In the genomic region with DNA sequence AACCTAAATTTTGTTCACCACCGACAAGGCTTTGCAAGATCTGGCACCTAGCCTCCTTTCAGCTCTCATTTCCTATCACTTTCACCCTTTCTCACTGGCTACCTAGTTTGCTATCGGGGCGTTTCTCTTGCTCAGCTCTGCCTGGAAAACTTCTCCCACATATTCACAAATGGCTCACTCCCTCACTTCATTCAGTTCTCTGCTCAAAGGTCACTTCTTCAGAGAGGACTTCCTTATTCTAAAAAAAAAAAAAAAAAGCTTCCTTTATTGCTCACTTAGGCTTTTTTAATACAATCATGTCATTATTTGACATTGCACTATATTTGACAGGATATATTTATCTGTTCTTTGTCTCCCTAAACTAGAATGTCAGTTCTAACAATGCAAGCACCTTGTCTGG, we compare ENCODE assay signal across 19 cellular contexts. TPM values are rescaled to one million over a fixed set of nuclear protein-coding genes. Genes with fewer than 3 reads are reported as not detected.
DNase-seq lines count a peak whose midpoint lies in the region; ATAC-seq, FAIRE-seq and TF ChIP-seq lines count a peak whose summit lies in the region.
"Had no signal": no experiment of that assay in that cellular context is flagged by ENCODE, and none has a peak within 500 bp of the region (broad histone marks: within the 10 kb centered on the region; RNA-seq: fewer than 3 reads in every experiment).

No MANE protein-coding gene starts in this region.

- H3K36me3 ChIP-seq in PC-3 (ENCODE audit: low read depth, low read length) (no peaks in the 10 kb centered on the region), transverse colon (no peaks in the 10 kb centered on the region)
- H3K36me3 ChIP-seq: esophagus muscularis mucosa, Peyer's patch had no signal

- H3K27ac Mint-ChIP-seq in effector memory CD8-positive, alpha-beta T cell = peak overlapping the region in 1 of 2 donors; percentile 8

- POLR2A ChIA-PET in PC-3 (lab: Charles Lee; ENCODE audit: unreplicated experiment) = no interaction called here

- H3K27ac ChIP-seq in PC-3 (ENCODE audit: low read length) (no peak overlapping the region), transverse colon (peak overlapping the region; percentile 45 to 60 (median 55))
- H3K27ac ChIP-seq: esophagus muscularis mucosa, testis had no signal

- H3K36me3 Mint-ChIP-seq in effector memory CD8-positive, alpha-beta T cell (ENCODE audit: insufficient read depth) = peaks cover 24% of the 10 kb centered on the region

- no peak for ATAC-seq in PC-3
- ATAC-seq in effector memory CD8-positive, alpha-beta T cell (replicated peaks) = no peak
- no peak for ATAC-seq in HG03521 (IDR thresholded peaks at IDR 0.05; ENCODE audit: unreplicated experiment)
- ATAC-seq in GM18867 (IDR thresholded peaks at IDR 0.05; ENCODE audit: unreplicated experiment) = no peak

- no peaks in the 10 kb centered on the region for H3K9me2 ChIP-seq in PC-3 (replicated peaks; ENCODE audit: low read length)

- peaks cover 18 to 28% of the 10 kb centered on the region in 2 donors for H3K4me1 Mint-ChIP-seq in effector memory CD8-positive, alpha-beta T cell (ENCODE audit: low read depth in 2 of 2)

- BruUV-seq in PC-3 (replicated peaks; lab: Mats Ljungman, UMichigan) = no TSS peak

- H3K4me1 ChIP-seq in PC-3 (ENCODE audit: insufficient read depth, low read length) (peaks cover 11% of the 10 kb centered on the region; the same call in 1 of the 2 replicates), transverse colon (peaks cover 6 to 24% (median 14%) of the 10 kb centered on the region in 4 donors)
- H3K4me1 ChIP-seq: Caco-2, testis had no signal

- H3K79me2 ChIP-seq in PC-3 (ENCODE audit: low read length) = peaks cover 25% of the 10 kb centered on the region

- no peaks in the 10 kb centered on the region for H3F3A ChIP-seq in PC-3 (ENCODE audit: low read length, unreplicated experiment)

- H3K27me3 ChIP-seq in PC-3 (ENCODE audit: low read length) (no peaks in the 10 kb centered on the region), transverse colon (no peaks in the 10 kb centered on the region)
- H3K27me3 ChIP-seq: esophagus muscularis mucosa, Peyer's patch, testis had no signal

- H3K9me3 ChIP-seq in PC-3 (ENCODE audit: low read length) (no peaks in the 10 kb centered on the region), transverse colon (no peaks in the 10 kb centered on the region)
- H3K9me3 ChIP-seq: Caco-2, esophagus muscularis mucosa, Peyer's patch, testis had no signal

- H3K27me3 Mint-ChIP-seq in effector memory CD8-positive, alpha-beta T cell = peaks cover 23 to 38% of the 10 kb centered on the region in 2 donors

- H3K9ac ChIP-seq in PC-3 (ENCODE audit: low read length) = no peak overlapping the region

- FAIRE-seq in colon (lab: Jason Lieb, UNC) = peak; percentile 86

- no peaks in the 10 kb centered on the region for H3K9me3 Mint-ChIP-seq in effector memory CD8-positive, alpha-beta T cell

- peak overlapping the region; percentile 10; the same call in 1 of the 2 replicates for H3K4me2 ChIP-seq in PC-3 (ENCODE audit: low read length)

- DNase-seq in NOMO-1 (lab: John Stamatoyannopoulos, UW; ENCODE audit: unreplicated experiment in 2 of 2) (peak; percentile 19 to 40), NOMO-1 treated with dmso at 0.1 percent for 144 hours (lab: John Stamatoyannopoulos, UW; ENCODE audit: unreplicated experiment) (no peak), PC-3 (no peak), transverse colon (peak; percentile 14)
- DNase-seq in effector memory CD8-positive, alpha-beta T cell = no peak
- DNase-seq: 8988T; aorta; Caco-2; islet precursor cell; NCI-H1436 treated with DMSO at 0.1 percent for 48 hours; NCI-H446; nucleus accumbens; Peyer's patch; stimulated activated CD4-positive, alpha-beta T cell treated with anti-CD3 and anti-CD28 coated beads, Interleukin-2, amount 100 ng/mL, for 48 hours; testis had no signal

- TF ChIP-seq CTCF in PC-3 (conservative IDR thresholded peaks at IDR 0.05; ENCODE audit: low read depth, low read length) (no peak), transverse colon (IDR thresholded peaks at IDR 0.05) (no peak)

- H3K4me3 ChIP-seq in PC-3 (ENCODE audit: low read length) (no peak overlapping the region), transverse colon (no peak overlapping the region)
- H3K4me3 ChIP-seq: esophagus muscularis mucosa, testis had no signal

- 20 to 48% methylated on average over 2 to 3 of the region's 3 CpGs for WGBS in transverse colon (ENCODE audit: low coverage in 1 of 2), 2 donors

- TF ChIP-seq EP300 in transverse colon (IDR thresholded peaks at IDR 0.05; ENCODE audit: low read depth) = no peak

- intact Hi-C loops in PC-3 (cut with micrococcal nuclease) (no loop called here), transverse colon (cut with DNase I; ENCODE audit: low total_unique reads) (no loop called here)

- no peaks in the 10 kb centered on the region for H4K20me1 ChIP-seq in PC-3 (ENCODE audit: low read length)

- TF ChIP-seq POLR2A in transverse colon (IDR thresholded peaks at IDR 0.05) = no peak

- in situ Hi-C loops in transverse colon (cut with MboI; ENCODE audit: low pct_ligation_motif_present in 1 of 4, low pct_unique_long_range_greater_than_20kb in 1 of 4, low sequenced_read_pairs in 3 of 4) = no loop called here

- H3K4me3 Mint-ChIP-seq in effector memory CD8-positive, alpha-beta T cell = peak overlapping the region in 1 of 2 donors; percentile 16

- CTCF ChIA-PET in PC-3 (lab: Charles Lee) = no interaction called here

- no peak overlapping the region for H2AFZ ChIP-seq in PC-3 (ENCODE audit: low read length)

RNA-seq across cellular contexts. Expression of a gene that starts 2.0 kb away (rescaled TPM):
- 31.4 and 42.1 TPM in 2 replicates for total RNA-seq in PC-3 (2014; rRNA removed)
- 10 to 100 TPM; 62.6 to 84.5 (median 72.0) TPM for total RNA-seq in transverse colon

RNA-seq across cellular contexts. Expression of a gene that starts 10.3 kb away (rescaled TPM):
- total RNA-seq in PC-3 (2014; rRNA removed) = 1.4 TPM in 1 of 2 replicates, not detected in the other
- total RNA-seq in transverse colon = 10 to 100 TPM in 1 of 4 donors, 1 to 10 TPM in 2, not detected in 1; 3.8 to 13.1 (median 4.1) TPM

Comparison
In these comparisons a context has a peak if more than half of its experiments do, and no peak if none do; other contexts are left out.
1. DNase-seq: peak in NOMO-1 (2 of 2) and transverse colon (single experiment); none in NOMO-1 treated with dmso at 0.1 percent for 144 hours (single experiment), PC-3 (single experiment) and effector memory CD8-positive, alpha-beta T cell (0 of 3).